ENCODE assay signal across 8 cellular contexts in the genomic region with DNA sequence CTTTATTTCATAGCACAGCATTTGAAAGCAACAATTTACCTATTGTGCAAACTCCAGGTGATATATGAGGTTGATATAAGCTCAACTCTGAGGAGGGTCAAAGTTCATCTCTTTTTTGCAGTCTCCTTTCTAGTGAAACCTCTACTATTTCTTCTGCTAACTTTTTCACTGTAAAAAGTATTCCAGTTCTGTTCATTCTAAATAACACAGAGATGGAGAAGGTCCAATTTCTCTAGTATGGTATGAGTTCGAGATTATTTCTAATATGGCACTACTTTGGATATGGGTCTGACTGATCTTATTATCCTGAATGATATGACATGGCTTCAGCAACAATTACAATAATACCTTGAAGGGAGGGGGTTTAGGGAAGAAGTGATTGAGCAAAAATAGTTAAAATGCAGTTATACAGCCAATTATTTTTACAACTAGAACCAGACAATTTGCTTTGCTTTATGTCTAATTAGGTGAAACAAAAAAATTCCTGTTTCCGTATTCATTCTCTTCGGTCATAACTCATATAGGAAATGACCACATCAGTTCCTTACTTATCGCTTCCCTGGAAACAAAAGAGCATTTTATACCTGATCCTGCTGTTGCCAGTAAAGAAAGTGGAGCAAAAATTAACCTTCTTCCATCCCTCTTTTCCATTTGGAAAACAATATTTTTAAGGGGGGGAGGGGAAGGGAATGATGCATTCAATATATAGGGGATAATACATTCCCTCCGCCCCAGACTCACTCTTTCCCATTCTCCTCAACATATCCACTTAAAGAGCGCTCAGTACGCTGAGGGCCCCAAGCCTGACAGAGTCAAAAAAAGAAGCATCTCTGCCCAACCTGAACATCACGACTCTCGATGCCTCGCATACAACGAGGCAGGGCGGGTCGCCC. TPM values are rescaled to one million over a fixed set of nuclear protein-coding genes. Genes with fewer than 3 reads are reported as not detected.
DNase-seq lines count a peak whose midpoint lies in the region; ATAC-seq and TF ChIP-seq lines count a peak whose summit lies in the region.

No MANE protein-coding gene starts in this region.

- peak; percentile 16 for DNase-seq in A172 (ENCODE audit: low spot score)
- DNase-seq in PC-9: no peak
- DNase-seq in foreskin keratinocyte: peak; percentile 23 to 34
- DNase-seq in spleen: no peak
- DNase-seq in stimulated activated naive CD4-positive, alpha-beta T cell treated with Interleukin-2 at 50 U/mL for 16 hours (lab: John Stamatoyannopoulos, UW): no peak

- no peak for TF ChIP-seq CTCF in PC-9 (conservative IDR thresholded peaks at IDR 0.05)
- no peak for TF ChIP-seq CTCF in foreskin keratinocyte (conservative IDR thresholded peaks at IDR 0.05)
- TF ChIP-seq CTCF in spleen (IDR thresholded peaks at IDR 0.05 in 8 of 11, conservative IDR thresholded peaks at IDR 0.05 in 3 of 11): no peak

- TSS peak; percentile 35 for BruUV-seq in PC-9 (replicated peaks; lab: Mats Ljungman, UMichigan)

- peak overlapping the region; percentile 89 for H2AFZ ChIP-seq in PC-9

- H3K36me3 ChIP-seq in PC-9 (ENCODE audit: low read depth) (no peaks in the 10 kb centered on the region), spleen (no peaks in the 10 kb centered on the region)

- H3K27me3 ChIP-seq in PC-9 (ENCODE audit: insufficient read depth, low read depth): no peaks in the 10 kb centered on the region
- H3K27me3 ChIP-seq in foreskin keratinocyte: no peaks in the 10 kb centered on the region
- H3K27me3 ChIP-seq in spleen (replicated peaks in 1 of 7): peaks cover 0 to 26% (median 5%) of the 10 kb centered on the region in 7 donors

- H3K4me2 ChIP-seq in PC-9: peak overlapping the region; percentile 82

- POLR2A ChIA-PET in PC-9 (lab: Charles Lee; ENCODE audit: unreplicated experiment): no interaction called here

- no peak for TF ChIP-seq POLR2A in spleen (IDR thresholded peaks at IDR 0.05)

- H3K4me3 ChIP-seq in PC-9 (peak overlapping the region; percentile 78), spleen (peak overlapping the region; percentile 50 to 90 (median 76))

- no peaks in the 10 kb centered on the region for H4K20me1 ChIP-seq in PC-9 (ENCODE audit: insufficient read depth)

- CTCF ChIA-PET in PC-9 (lab: Charles Lee): interaction anchor here (0.5 kb wide), 1 partner anchor 1695 kb away, joined by 3 read pairs; no protein-coding TSS in a partner anchor

- intact Hi-C loops in PC-9 (cut with micrococcal nuclease; ENCODE audit: unreplicated experiment) (loop anchor here (1.0 to 10.0 kb wide), 2 partner anchors 12 to 390 kb away; no protein-coding TSS in a partner anchor), spleen (cut with DNase I; ENCODE audit: low total_unique reads) (no loop called here)

- H3K4me1 ChIP-seq in PC-9 (replicated peaks; ENCODE audit: insufficient read depth) (peaks cover 14% of the 10 kb centered on the region), foreskin keratinocyte (peaks cover 6% of the 10 kb centered on the region), spleen (peaks cover 7 to 79% (median 42%) of the 10 kb centered on the region in 6 donors)

- peaks cover 37% of the 10 kb centered on the region for H3K79me2 ChIP-seq in PC-9 (ENCODE audit: low read depth)

- no peaks in the 10 kb centered on the region for H3K9me2 ChIP-seq in PC-9 (ENCODE audit: insufficient read depth)

- H3K27ac ChIP-seq in PC-9 (0 out of 2 replicates have a peak overlapping the region, but pooled peaks have one; percentile 19), foreskin keratinocyte (peak overlapping the region; percentile 35), spleen (peak overlapping the region; percentile 90 to 100 (median 98))

- ATAC-seq in GM19351 (IDR thresholded peaks at IDR 0.05; ENCODE audit: unreplicated experiment): peak; percentile 37
- ATAC-seq in foreskin keratinocyte: no peak
- ATAC-seq in GM18520 (IDR thresholded peaks at IDR 0.05; ENCODE audit: unreplicated experiment): no peak
- no peak for ATAC-seq in GM21367 (IDR thresholded peaks at IDR 0.05; ENCODE audit: unreplicated experiment)

- WGBS in spleen, 5 donors: 16 to 26% (median 22%) methylated on average over 13 of the region's 13 CpGs

- H3K9me3 ChIP-seq in PC-9 (ENCODE audit: insufficient read depth, low read depth) (no peaks in the 10 kb centered on the region), spleen (peaks cover 0 to under 1% (median 0%) of the 10 kb centered on the region in 8 donors)

- no peaks in the 10 kb centered on the region; the same call in 1 of the 2 replicates for H3F3A ChIP-seq in PC-9 (ENCODE audit: insufficient read depth, low read depth)

RNA-seq across cellular contexts. Expression of gene TBC1D9, which starts 1.0 kb away (rescaled TPM):
- total RNA-seq in A172 (2014; rRNA removed; shearing (Covaris generic)): 26.5 and 29.4 TPM in 2 replicates
- 17.0 and 17.6 TPM in 2 replicates for total RNA-seq in PC-9 (2021)
- total RNA-seq in foreskin keratinocyte: 13.9 and 16.4 TPM in 2 replicates
- polyA plus RNA-seq in foreskin keratinocyte: 3.5 and 3.6 TPM in 2 replicates
- 10 to 100 TPM; 73.5 to 99.1 (median 81.2) TPM for total RNA-seq in spleen
- 10 to 100 TPM; 11.6 to 31.2 (median 26.4) TPM for polyA plus RNA-seq in spleen

Comparison
In these comparisons a context has a peak if more than half of its experiments do, and no peak if none do; other contexts are left out.
1. DNase-seq: peak in A172 (single experiment) and foreskin keratinocyte (2 of 2); none in PC-9 (0 of 2), spleen (single experiment) and stimulated activated naive CD4-positive, alpha-beta T cell treated with Interleukin-2 at 50 U/mL for 16 hours (single experiment).
2. H3K27ac ChIP-seq: peak in every context shown above with its lines; median percentile 98 in spleen; 35 in foreskin keratinocyte; 19 in PC-9.